Comparison of ENCODE assay signal across 1 cellular context in the genomic region with DNA sequence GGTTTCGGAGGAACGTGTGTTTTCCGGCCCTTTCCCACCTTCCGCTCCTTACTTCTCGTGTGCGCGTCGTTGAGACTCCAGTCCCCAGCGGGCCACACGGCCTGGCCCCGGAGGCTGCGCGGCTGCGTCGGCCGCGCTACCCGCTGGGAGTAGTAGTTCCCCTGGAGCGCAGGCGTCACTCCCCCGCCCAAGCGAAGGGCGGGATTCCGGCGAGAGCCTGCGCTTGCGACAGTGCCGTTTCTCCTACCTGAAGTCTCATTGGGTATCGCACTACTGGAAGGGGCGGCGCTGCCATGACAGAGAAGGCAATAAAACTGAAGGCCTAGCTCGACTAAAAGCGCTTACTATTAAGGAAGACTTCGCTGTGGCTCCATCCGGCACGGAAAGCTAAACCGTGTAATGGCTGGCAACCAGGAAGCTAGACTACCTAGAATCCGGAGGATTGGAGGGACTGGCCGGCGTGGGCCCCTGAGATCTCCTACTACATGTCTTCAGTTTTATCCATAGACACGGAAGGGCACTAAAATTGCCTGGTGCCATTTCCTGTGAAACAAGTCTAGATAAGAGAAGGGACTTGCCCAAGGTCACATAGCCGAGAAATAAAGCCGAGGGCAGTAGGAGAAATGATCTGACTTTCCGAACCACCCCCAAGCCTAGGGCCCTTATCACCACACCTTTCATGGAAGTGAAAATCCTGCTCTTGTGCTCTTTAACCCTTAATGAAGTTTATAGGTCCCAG.
TF ChIP-seq lines count a peak whose summit lies in the region.

No MANE protein-coding gene starts in this region.

TF ChIP-seq in K562, 482 proteins besides CTCF, POLR2A, EP300 and RAD21 (continued from another document and continues in another):
- TF ChIP-seq ZFP36 (IDR thresholded peaks at IDR 0.05; ENCODE audit: low read depth, low read length, partially characterized antibody) = no peak
- TF ChIP-seq TEAD1 (CRISPR knock-in tag; IDR thresholded peaks at IDR 0.05) = peak in 1 of 2 experiments; percentile 87; a peak in 2 of 4 replicates
- TF ChIP-seq IFI16 (CRISPR knock-in tag; IDR thresholded peaks at IDR 0.05) = no peak
- TF ChIP-seq STAG1 (CRISPR knock-in tag; IDR thresholded peaks at IDR 0.05; ENCODE audit: borderline replicate concordance) = no peak
- no peak for TF ChIP-seq GABPA (tag; conservative IDR thresholded peaks at IDR 0.05; ENCODE audit: low read depth)
- TF ChIP-seq, protein P1, sequence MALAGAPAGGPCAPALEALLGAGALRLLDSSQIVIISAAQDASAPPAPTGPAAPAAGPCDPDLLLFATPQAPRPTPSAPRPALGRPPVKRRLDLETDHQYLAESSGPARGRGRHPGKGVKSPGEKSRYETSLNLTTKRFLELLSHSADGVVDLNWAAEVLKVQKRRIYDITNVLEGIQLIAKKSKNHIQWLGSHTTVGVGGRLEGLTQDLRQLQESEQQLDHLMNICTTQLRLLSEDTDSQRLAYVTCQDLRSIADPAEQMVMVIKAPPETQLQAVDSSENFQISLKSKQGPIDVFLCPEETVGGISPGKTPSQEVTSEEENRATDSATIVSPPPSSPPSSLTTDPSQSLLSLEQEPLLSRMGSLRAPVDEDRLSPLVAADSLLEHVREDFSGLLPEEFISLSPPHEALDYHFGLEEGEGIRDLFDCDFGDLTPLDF (CRISPR knock-in tag; IDR thresholded peaks at IDR 0.05) = peak; percentile 58; the same call in 1 of the 2 replicates
- TF ChIP-seq SMAD2 (IDR thresholded peaks at IDR 0.05; ENCODE audit: low read depth, low read length) = no peak
- TF ChIP-seq HOXB6 (CRISPR knock-in tag; IDR thresholded peaks at IDR 0.05; ENCODE audit: borderline replicate concordance) = no peak
- no peak for TF ChIP-seq RFX5 (IDR thresholded peaks at IDR 0.05; ENCODE audit: low read depth, low read length)
- TF ChIP-seq SP2 (IDR thresholded peaks at IDR 0.05; ENCODE audit: extremely low read depth, low read depth, low read length, poor library complexity, severe bottlenecking) = no peak
- no peak for TF ChIP-seq ZNF274 (IDR thresholded peaks at IDR 0.05; ENCODE audit: borderline replicate concordance, low read depth, low read length)
- no peak for TF ChIP-seq ZNF764 (CRISPR knock-in tag; IDR thresholded peaks at IDR 0.05; ENCODE audit: low read depth)
- no peak for TF ChIP-seq GATAD2A (IDR thresholded peaks at IDR 0.05)
- TF ChIP-seq, protein P2, sequence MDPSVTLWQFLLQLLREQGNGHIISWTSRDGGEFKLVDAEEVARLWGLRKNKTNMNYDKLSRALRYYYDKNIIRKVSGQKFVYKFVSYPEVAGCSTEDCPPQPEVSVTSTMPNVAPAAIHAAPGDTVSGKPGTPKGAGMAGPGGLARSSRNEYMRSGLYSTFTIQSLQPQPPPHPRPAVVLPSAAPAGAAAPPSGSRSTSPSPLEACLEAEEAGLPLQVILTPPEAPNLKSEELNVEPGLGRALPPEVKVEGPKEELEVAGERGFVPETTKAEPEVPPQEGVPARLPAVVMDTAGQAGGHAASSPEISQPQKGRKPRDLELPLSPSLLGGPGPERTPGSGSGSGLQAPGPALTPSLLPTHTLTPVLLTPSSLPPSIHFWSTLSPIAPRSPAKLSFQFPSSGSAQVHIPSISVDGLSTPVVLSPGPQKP (CRISPR knock-in tag; IDR thresholded peaks at IDR 0.05) = no peak
- TF ChIP-seq ZFX (CRISPR knock-in tag; IDR thresholded peaks at IDR 0.05) = peak; percentile 97
- 0 out of 2 replicates have a peak, but pooled peaks have one; percentile 50 for TF ChIP-seq NR2C2 (CRISPR knock-in tag; IDR thresholded peaks at IDR 0.05)
- peak; percentile 91 for TF ChIP-seq NR2C2 (tag; IDR thresholded peaks at IDR 0.05)
- TF ChIP-seq KLF6 (CRISPR knock-in tag; IDR thresholded peaks at IDR 0.05; ENCODE audit: borderline replicate concordance) = no peak
- no peak for TF ChIP-seq ERF (CRISPR knock-in tag; IDR thresholded peaks at IDR 0.05)
- peak; percentile 80; the same call in 1 of the 2 replicates for TF ChIP-seq OTX1 (CRISPR knock-in tag; IDR thresholded peaks at IDR 0.05)
- TF ChIP-seq, protein P3, sequence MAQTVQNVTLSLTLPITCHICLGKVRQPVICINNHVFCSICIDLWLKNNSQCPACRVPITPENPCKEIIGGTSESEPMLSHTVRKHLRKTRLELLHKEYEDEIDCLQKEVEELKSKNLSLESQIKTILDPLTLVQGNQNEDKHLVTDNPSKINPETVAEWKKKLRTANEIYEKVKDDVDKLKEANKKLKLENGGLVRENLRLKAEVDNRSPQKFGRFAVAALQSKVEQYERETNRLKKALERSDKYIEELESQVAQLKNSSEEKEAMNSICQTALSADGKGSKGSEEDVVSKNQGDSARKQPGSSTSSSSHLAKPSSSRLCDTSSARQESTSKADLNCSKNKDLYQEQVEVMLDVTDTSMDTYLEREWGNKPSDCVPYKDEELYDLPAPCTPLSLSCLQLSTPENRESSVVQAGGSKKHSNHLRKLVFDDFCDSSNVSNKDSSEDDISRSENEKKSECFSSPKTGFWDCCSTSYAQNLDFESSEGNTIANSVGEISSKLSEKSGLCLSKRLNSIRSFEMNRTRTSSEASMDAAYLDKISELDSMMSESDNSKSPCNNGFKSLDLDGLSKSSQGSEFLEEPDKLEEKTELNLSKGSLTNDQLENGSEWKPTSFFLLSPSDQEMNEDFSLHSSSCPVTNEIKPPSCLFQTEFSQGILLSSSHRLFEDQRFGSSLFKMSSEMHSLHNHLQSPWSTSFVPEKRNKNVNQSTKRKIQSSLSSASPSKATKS (CRISPR knock-in tag; IDR thresholded peaks at IDR 0.05) = no peak
- TF ChIP-seq ZC3H11A (IDR thresholded peaks at IDR 0.05; ENCODE audit: low read depth, low read length) = no peak
- TF ChIP-seq, protein P4, sequence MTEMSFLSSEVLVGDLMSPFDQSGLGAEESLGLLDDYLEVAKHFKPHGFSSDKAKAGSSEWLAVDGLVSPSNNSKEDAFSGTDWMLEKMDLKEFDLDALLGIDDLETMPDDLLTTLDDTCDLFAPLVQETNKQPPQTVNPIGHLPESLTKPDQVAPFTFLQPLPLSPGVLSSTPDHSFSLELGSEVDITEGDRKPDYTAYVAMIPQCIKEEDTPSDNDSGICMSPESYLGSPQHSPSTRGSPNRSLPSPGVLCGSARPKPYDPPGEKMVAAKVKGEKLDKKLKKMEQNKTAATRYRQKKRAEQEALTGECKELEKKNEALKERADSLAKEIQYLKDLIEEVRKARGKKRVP (CRISPR knock-in tag; IDR thresholded peaks at IDR 0.05) = no peak; the same call in 1 of the 2 replicates
- TF ChIP-seq, protein P5, sequence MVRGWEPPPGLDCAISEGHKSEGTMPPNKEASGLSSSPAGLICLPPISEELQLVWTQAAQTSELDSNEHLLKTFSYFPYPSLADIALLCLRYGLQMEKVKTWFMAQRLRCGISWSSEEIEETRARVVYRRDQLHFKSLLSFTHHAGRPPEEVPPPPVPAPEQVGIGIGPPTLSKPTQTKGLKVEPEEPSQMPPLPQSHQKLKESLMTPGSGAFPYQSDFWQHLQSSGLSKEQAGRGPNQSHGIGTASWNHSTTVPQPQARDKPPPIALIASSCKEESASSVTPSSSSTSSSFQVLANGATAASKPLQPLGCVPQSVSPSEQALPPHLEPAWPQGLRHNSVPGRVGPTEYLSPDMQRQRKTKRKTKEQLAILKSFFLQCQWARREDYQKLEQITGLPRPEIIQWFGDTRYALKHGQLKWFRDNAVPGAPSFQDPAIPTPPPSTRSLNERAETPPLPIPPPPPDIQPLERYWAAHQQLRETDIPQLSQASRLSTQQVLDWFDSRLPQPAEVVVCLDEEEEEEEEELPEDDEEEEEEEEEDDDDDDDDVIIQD (CRISPR knock-in tag; IDR thresholded peaks at IDR 0.05) = no peak
- no peak for TF ChIP-seq SRSF3 (IDR thresholded peaks at IDR 0.05; ENCODE audit: insufficient read depth, low read length)
- TF ChIP-seq RBM25 (IDR thresholded peaks at IDR 0.05; ENCODE audit: low read depth, low read length, severe bottlenecking) = peak; percentile 0
- peak; percentile 71 for TF ChIP-seq POLR2G (IDR thresholded peaks at IDR 0.05; ENCODE audit: low read depth, low read length)
- TF ChIP-seq ZEB2 (IDR thresholded peaks at IDR 0.05) = no peak
- no peak for TF ChIP-seq ZNF79 (CRISPR knock-in tag; IDR thresholded peaks at IDR 0.05; ENCODE audit: low read depth)
- TF ChIP-seq, protein P6, sequence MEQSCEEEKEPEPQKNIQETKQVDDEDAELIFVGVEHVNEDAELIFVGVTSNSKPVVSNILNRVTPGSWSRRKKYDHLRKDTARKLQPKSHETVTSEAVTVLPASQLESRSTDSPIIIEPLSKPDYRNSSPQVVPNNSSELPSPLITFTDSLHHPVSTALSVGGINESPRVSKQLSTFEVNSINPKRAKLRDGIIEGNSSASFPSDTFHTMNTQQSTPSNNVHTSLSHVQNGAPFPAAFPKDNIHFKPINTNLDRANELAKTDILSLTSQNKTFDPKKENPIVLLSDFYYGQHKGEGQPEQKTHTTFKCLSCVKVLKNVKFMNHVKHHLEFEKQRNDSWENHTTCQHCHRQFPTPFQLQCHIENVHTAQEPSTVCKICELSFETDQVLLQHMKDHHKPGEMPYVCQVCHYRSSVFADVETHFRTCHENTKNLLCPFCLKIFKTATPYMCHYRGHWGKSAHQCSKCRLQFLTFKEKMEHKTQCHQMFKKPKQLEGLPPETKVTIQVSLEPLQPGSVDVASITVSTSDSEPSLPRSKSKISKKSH (CRISPR knock-in tag; IDR thresholded peaks at IDR 0.05) = no peak
- no peak for TF ChIP-seq ZNF77 (CRISPR knock-in tag; IDR thresholded peaks at IDR 0.05)
- TF ChIP-seq TEAD4 (IDR thresholded peaks at IDR 0.05; ENCODE audit: low read length) = no peak; the same call in 1 of the 2 replicates
- TF ChIP-seq TEAD4 (CRISPR knock-in tag; IDR thresholded peaks at IDR 0.05; ENCODE audit: borderline replicate concordance) = no peak
- no peak for TF ChIP-seq TRIM24 (IDR thresholded peaks at IDR 0.05)
- peak; percentile 13; the same call in 1 of the 2 replicates for TF ChIP-seq ZBTB1 (CRISPR knock-in tag; IDR thresholded peaks at IDR 0.05; ENCODE audit: borderline replicate concordance, low read depth)
- TF ChIP-seq RAD51 (IDR thresholded peaks at IDR 0.05; ENCODE audit: borderline replicate concordance, low read depth) = no peak
- TF ChIP-seq, protein P7, sequence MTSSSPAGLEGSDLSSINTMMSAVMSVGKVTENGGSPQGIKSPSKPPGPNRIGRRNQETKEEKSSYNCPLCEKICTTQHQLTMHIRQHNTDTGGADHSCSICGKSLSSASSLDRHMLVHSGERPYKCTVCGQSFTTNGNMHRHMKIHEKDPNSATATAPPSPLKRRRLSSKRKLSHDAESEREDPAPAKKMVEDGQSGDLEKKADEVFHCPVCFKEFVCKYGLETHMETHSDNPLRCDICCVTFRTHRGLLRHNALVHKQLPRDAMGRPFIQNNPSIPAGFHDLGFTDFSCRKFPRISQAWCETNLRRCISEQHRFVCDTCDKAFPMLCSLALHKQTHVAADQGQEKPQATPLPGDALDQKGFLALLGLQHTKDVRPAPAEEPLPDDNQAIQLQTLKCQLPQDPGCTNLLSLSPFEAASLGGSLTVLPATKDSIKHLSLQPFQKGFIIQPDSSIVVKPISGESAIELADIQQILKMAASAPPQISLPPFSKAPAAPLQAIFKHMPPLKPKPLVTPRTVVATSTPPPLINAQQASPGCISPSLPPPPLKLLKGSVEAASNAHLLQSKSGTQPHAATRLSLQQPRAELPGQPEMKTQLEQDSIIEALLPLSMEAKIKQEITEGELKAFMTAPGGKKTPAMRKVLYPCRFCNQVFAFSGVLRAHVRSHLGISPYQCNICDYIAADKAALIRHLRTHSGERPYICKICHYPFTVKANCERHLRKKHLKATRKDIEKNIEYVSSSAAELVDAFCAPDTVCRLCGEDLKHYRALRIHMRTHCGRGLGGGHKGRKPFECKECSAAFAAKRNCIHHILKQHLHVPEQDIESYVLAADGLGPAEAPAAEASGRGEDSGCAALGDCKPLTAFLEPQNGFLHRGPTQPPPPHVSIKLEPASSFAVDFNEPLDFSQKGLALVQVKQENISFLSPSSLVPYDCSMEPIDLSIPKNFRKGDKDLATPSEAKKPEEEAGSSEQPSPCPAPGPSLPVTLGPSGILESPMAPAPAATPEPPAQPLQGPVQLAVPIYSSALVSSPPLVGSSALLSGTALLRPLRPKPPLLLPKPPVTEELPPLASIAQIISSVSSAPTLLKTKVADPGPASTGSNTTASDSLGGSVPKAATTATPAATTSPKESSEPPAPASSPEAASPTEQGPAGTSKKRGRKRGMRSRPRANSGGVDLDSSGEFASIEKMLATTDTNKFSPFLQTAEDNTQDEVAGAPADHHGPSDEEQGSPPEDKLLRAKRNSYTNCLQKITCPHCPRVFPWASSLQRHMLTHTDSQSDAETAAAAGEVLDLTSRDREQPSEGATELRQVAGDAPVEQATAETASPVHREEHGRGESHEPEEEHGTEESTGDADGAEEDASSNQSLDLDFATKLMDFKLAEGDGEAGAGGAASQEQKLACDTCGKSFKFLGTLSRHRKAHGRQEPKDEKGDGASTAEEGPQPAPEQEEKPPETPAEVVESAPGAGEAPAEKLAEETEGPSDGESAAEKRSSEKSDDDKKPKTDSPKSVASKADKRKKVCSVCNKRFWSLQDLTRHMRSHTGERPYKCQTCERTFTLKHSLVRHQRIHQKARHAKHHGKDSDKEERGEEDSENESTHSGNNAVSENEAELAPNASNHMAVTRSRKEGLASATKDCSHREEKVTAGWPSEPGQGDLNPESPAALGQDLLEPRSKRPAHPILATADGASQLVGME (CRISPR knock-in tag; IDR thresholded peaks at IDR 0.05) = peak; percentile 77; the same call in 1 of the 2 replicates
- peak in 1 of 2 experiments; percentile 58; a peak in 1 of 4 replicates for TF ChIP-seq SIN3A (IDR thresholded peaks at IDR 0.05; ENCODE audit: borderline replicate concordance in 2 of 2, control insufficient read depth in 1 of 2, low read depth in 2 of 2, low read length in 2 of 2)
- peak; percentile 97 for TF ChIP-seq HNRNPLL (IDR thresholded peaks at IDR 0.05; ENCODE audit: low read depth, low read length, poor library complexity, severe bottlenecking)
- TF ChIP-seq MYC (IDR thresholded peaks at IDR 0.05; ENCODE audit: low read depth, low read length) = peak; percentile 81
- no peak for TF ChIP-seq MYC (CRISPR knock-in tag; IDR thresholded peaks at IDR 0.05; ENCODE audit: borderline replicate concordance, low read depth)
- TF ChIP-seq ILF3 (IDR thresholded peaks at IDR 0.05; ENCODE audit: borderline replicate concordance) = no peak
- no peak; the same call in 1 of the 2 replicates for TF ChIP-seq RFX1 (IDR thresholded peaks at IDR 0.05)
- no peak for TF ChIP-seq ZC3H8 (IDR thresholded peaks at IDR 0.05)
- TF ChIP-seq, protein P8, sequence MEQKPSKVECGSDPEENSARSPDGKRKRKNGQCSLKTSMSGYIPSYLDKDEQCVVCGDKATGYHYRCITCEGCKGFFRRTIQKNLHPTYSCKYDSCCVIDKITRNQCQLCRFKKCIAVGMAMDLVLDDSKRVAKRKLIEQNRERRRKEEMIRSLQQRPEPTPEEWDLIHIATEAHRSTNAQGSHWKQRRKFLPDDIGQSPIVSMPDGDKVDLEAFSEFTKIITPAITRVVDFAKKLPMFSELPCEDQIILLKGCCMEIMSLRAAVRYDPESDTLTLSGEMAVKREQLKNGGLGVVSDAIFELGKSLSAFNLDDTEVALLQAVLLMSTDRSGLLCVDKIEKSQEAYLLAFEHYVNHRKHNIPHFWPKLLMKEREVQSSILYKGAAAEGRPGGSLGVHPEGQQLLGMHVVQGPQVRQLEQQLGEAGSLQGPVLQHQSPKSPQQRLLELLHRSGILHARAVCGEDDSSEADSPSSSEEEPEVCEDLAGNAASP (IDR thresholded peaks at IDR 0.05) = no peak
